Comparison of ENCODE assay signal across 12 cellular contexts in the genomic region with DNA sequence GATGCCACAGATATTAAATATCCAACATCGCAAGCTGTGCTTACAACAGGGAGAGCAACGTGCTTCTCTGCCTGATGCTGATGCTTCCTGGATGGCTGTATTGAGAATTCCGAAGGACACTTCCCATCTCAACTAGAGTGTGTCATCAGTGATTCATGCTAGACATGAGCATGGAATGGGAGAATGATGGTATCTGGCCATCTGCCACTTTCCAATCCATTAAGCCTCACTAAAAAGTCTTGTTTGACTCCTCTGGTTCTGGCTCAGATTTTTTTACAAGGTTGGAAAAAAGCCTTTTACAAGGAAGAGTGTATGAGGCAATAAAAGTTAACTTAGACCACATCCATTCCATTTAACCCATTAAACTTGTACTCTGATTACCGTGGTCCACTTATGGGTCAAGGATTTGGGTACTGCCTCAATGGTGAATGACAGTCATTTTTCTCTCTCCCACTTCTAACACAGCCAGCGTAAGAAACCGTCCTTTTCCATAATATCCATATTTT.
A peak's percentile ranks its signal among the peaks of the same experiment; 100 is the strongest.
DNase-seq lines count a peak whose midpoint lies in the region; ATAC-seq and TF ChIP-seq lines count a peak whose summit lies in the region.
"Had no signal": no experiment of that assay in that cellular context is flagged by ENCODE, and none has a peak within 500 bp of the region (broad histone marks: within the 10 kb centered on the region; RNA-seq: fewer than 3 reads in every experiment).

No MANE protein-coding gene starts in this region.

- peaks cover 0 to 27% (median 7%) of the 10 kb centered on the region in 3 donors for H3K4me1 ChIP-seq in esophagus squamous epithelium

- no peak for ATAC-seq in HG02798 (IDR thresholded peaks at IDR 0.05; ENCODE audit: poor library complexity, unreplicated experiment)

- in situ Hi-C loops in KBM-7 (cut with MboI; ENCODE audit: low pct_unique_long_range_greater_than_20kb, low sequenced_read_pairs): no loop called here

- no peak overlapping the region for H3K27ac ChIP-seq in esophagus squamous epithelium

- no peak for TF ChIP-seq POLR2A in esophagus squamous epithelium (IDR thresholded peaks at IDR 0.05)

- DNase-seq in BJ (ENCODE audit: low read depth) (peak; percentile 100), M059J (ENCODE audit: low read depth) (peak; percentile 100), dermis blood vessel endothelial cell (peak; percentile 41), middle frontal gyrus (ENCODE audit: extremely low spot score, low spot score) (peak; percentile 33), KBM-7 (no peak), nucleus accumbens (lab: John Stamatoyannopoulos, UW) (no peak), esophagus squamous epithelium (lab: John Stamatoyannopoulos, UW) (no peak)
- DNase-seq: activated CD4-positive, alpha-beta T cell treated with anti-CD3 and anti-CD28 coated beads, Interleukin-2, amount 50 U/mL, for 48 hours; aorta; DMS53; posterior cingulate gyrus had no signal

- H3K4me3 ChIP-seq in BJ (ENCODE audit: low read depth, low read length) (no peak overlapping the region), esophagus squamous epithelium (no peak overlapping the region)

- CTCF ChIA-PET in BJ (lab: Yijun Ruan, JAX): interaction anchor here (1.6 kb wide), 1 partner anchor 14 kb away, joined by 7 read pairs; no protein-coding TSS in a partner anchor

- POLR2A ChIA-PET in BJ (lab: Charles Lee): interaction anchor here (0.6 kb wide), 1 partner anchor 14 kb away, joined by 4 read pairs; no protein-coding TSS in a partner anchor

- TF ChIP-seq CTCF in BJ (IDR thresholded peaks at IDR 0.05; ENCODE audit: insufficient read depth, low read depth, low read length): no peak
- TF ChIP-seq CTCF in esophagus squamous epithelium (IDR thresholded peaks at IDR 0.05): no peak

- WGBS in esophagus squamous epithelium, 2 donors: 57 to 64% methylated on average over 6 of the region's 6 CpGs

- no peaks in the 10 kb centered on the region for H3K27me3 ChIP-seq in BJ (ENCODE audit: control insufficient read depth, insufficient read depth, low read length)
- H3K27me3 ChIP-seq in esophagus squamous epithelium: no peaks in the 10 kb centered on the region

- intact Hi-C loops in esophagus squamous epithelium (cut with DNase I): no loop called here

- no peaks in the 10 kb centered on the region for H3K9me3 ChIP-seq in esophagus squamous epithelium

- H3K36me3 ChIP-seq in BJ (ENCODE audit: control insufficient read depth, insufficient read depth, low read length) (no peaks in the 10 kb centered on the region; the same call in 1 of the 2 replicates), esophagus squamous epithelium (no peaks in the 10 kb centered on the region)

Comparison
In these comparisons a context has a peak if more than half of its experiments do, and no peak if none do; other contexts are left out.
1. DNase-seq: peak in BJ (single experiment), M059J (single experiment), dermis blood vessel endothelial cell (single experiment) and middle frontal gyrus (single experiment); none in KBM-7 (single experiment), nucleus accumbens (0 of 56) and esophagus squamous epithelium (single experiment).